In genomic region chr17:37698132-37698615, GRCh38 we compare ENCODE assay signal across 16 cellular contexts. TPM values are rescaled to one million over a fixed set of nuclear protein-coding genes. Genes with fewer than 3 reads are reported as not detected.
DNase-seq lines count a peak whose midpoint lies in the region; ATAC-seq, FAIRE-seq and TF ChIP-seq lines count a peak whose summit lies in the region.
"Had no signal": no experiment of that assay in that cellular context is flagged by ENCODE, and none has a peak within 500 bp of the region (broad histone marks: within the 10 kb centered on the region; RNA-seq: fewer than 3 reads in every experiment).

No MANE protein-coding gene starts in this region.

- H3K36me3 ChIP-seq in small intestine (ENCODE audit: control insufficient read depth in 2 of 2, insufficient read depth in 2 of 2, low read length in 2 of 2) = no peaks in the 10 kb centered on the region
- H3K36me3 ChIP-seq in Peyer's patch = peaks cover 0 to 29% (median 0%) of the 10 kb centered on the region in 3 donors
- H3K36me3 ChIP-seq: gastroesophageal sphincter had no signal

- no peak for FAIRE-seq in small intestine (lab: Jason Lieb, UNC)

- WGBS in small intestine, 3 donors = 71 to 75% (median 73%) methylated on average over 3 of the region's 3 CpGs

- H3K27ac ChIP-seq in small intestine (ENCODE audit: low read depth in 1 of 2, low read length in 1 of 2) (no peak overlapping the region), Peyer's patch (no peak overlapping the region)
- H3K27ac ChIP-seq: gastroesophageal sphincter had no signal

- H3K4me1 ChIP-seq in small intestine (ENCODE audit: control insufficient read depth in 2 of 2, insufficient read depth in 1 of 2, low read depth in 1 of 2, low read length in 1 of 2) (peaks cover 3 to 5% of the 10 kb centered on the region in 2 donors), Peyer's patch (peaks cover 0 to 16% (median 0%) of the 10 kb centered on the region in 4 donors)
- H3K4me1 ChIP-seq: gastroesophageal sphincter had no signal

- TF ChIP-seq CTCF in Peyer's patch (IDR thresholded peaks at IDR 0.05) = no peak

- no peak for TF ChIP-seq POLR2A in GM18505 (IDR thresholded peaks at IDR 0.05; ENCODE audit: borderline replicate concordance, extremely low read depth, insufficient read depth, insufficient read length)
- no peak for TF ChIP-seq POLR2A in Peyer's patch (IDR thresholded peaks at IDR 0.05)

- no peaks in the 10 kb centered on the region for H3K9me3 ChIP-seq in small intestine (ENCODE audit: control insufficient read depth, low read depth)
- no peaks in the 10 kb centered on the region for H3K9me3 ChIP-seq in Peyer's patch

- H3K4me3 ChIP-seq in small intestine (ENCODE audit: low read depth in 1 of 2, low read length in 2 of 2) (no peak overlapping the region), Peyer's patch (no peak overlapping the region)
- H3K4me3 ChIP-seq: gastroesophageal sphincter had no signal

- no peak for ATAC-seq in GM21576 (IDR thresholded peaks at IDR 0.05; ENCODE audit: unreplicated experiment)
- ATAC-seq in GM18505 (IDR thresholded peaks at IDR 0.05; ENCODE audit: unreplicated experiment) = no peak
- ATAC-seq: gastroesophageal sphincter, left colon had no signal

- no peaks in the 10 kb centered on the region for H3K27me3 ChIP-seq in small intestine (ENCODE audit: control insufficient read depth in 2 of 2, insufficient read depth in 2 of 2, low read length in 2 of 2)
- no peaks in the 10 kb centered on the region for H3K27me3 ChIP-seq in Peyer's patch

- DNase-seq in AG08396 (ENCODE audit: low spot score) (peak; percentile 20), ELR (ENCODE audit: low read depth) (peak; percentile 76), SW480 (ENCODE audit: low spot score) (peak; percentile 37), glomerular visceral epithelial cell (ENCODE audit: extremely low spot score) (peak; percentile 80), small intestine (no peak), Peyer's patch (no peak)
- DNase-seq: CD8-positive, alpha-beta memory T cell; left colon; NCI-H1092 treated with DMSO at 0.1 percent for 48 hours; NCI-H774 had no signal

RNA-seq across cellular contexts. Expression of gene HNF1B, which starts 46.7 kb away (rescaled TPM):
- 10 to 100 TPM in 2 of 3 donors, 1 to 10 TPM in 1; 10.0 to 18.1 (median 11.9) TPM for polyA plus RNA-seq in small intestine
- total RNA-seq in Peyer's patch = 10 to 100 TPM; 16.5 to 39.9 (median 32.2) TPM
- total RNA-seq: dermis microvascular lymphatic vessel endothelial cell, gastroesophageal sphincter, neural crest cell, skeletal muscle tissue had no signal
- polyA plus RNA-seq: CD8-positive, alpha-beta memory T cell had no signal

RNA-seq across cellular contexts. Expression of gene DDX52, which starts 54.9 kb away (rescaled TPM):
- polyA plus RNA-seq in small intestine = 10 to 100 TPM; 16.8 to 18.1 (median 17.1) TPM
- total RNA-seq in Peyer's patch = 10 to 100 TPM; 30.2 to 54.6 (median 43.0) TPM

Comparison
In these comparisons a context has a peak if more than half of its experiments do, and no peak if none do; other contexts are left out.
1. DNase-seq: peak in AG08396 (single experiment), ELR (single experiment), SW480 (single experiment) and glomerular visceral epithelial cell (single experiment); none in small intestine (single experiment) and Peyer's patch (0 of 3).